ENCODE assay signal across 1 cellular context in the genomic region with DNA sequence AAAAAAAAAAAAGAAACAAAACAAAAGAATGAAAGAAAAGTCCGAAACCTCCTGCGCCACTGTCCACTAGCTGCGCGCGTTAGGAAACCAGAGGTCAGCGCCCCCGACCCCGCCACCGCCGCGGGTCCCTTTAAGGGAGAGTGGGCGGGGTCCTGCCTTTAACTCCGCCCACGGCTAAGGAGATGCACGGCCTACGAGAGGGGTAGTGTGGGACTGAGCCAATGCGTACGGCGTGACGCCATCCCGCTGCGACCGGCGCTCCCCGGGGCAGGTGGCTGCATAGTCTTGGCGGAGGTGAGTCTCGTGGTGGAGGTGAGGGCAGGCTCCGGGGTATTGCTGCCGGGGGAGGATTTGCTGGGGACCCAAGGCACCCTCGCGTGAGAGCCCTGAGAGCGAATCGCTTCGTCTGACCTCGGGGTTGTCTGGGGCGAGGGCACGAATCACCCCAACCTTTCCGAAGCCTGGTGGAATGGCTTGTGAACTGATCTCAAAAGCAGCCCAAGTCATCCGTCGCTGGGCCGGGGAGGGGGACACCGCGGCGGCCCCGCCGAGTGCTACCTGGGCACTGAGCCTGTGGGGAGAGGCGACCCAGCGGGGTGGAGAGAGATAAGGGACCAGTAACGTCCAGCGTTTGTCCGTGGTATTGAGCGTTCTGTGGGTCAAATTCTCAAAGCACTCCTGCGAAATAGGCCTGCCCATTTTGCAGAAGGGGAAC.
TF ChIP-seq lines count a peak whose summit lies in the region.

A gene (plus strand): TSS at position 241 of the 715 bp plus-strand sequence. CDS start 1,319 bp downstream, outside the sequence.

TF ChIP-seq in HepG2, 621 proteins besides CTCF, POLR2A, EP300 and RAD21 (continued from another document and continues in another):
- TF ChIP-seq SMARCE1 (IDR thresholded peaks at IDR 0.05; ENCODE audit: borderline replicate concordance) (no peak), CREB1 (IDR thresholded peaks at IDR 0.05) (peak; percentile 95), CREB1 (CRISPR knock-in tag; IDR thresholded peaks at IDR 0.05) (peak; percentile 98), FOXC1 (CRISPR knock-in tag; IDR thresholded peaks at IDR 0.05; ENCODE audit: borderline replicate concordance) (peak; percentile 90; the same call in 1 of the 2 replicates), MED8 (CRISPR knock-in tag; IDR thresholded peaks at IDR 0.05; ENCODE audit: insufficient replicate concordance) (peak; percentile 81), POGZ (CRISPR knock-in tag; IDR thresholded peaks at IDR 0.05) (peak; percentile 99), FOSL2 (CRISPR knock-in tag; IDR thresholded peaks at IDR 0.05) (peak; percentile 50), KLF15 (CRISPR knock-in tag; IDR thresholded peaks at IDR 0.05; ENCODE audit: borderline replicate concordance) (no peak), PHF21A (CRISPR knock-in tag; IDR thresholded peaks at IDR 0.05) (peak; percentile 1; the same call in 1 of the 2 replicates), ELF1 (CRISPR knock-in tag; IDR thresholded peaks at IDR 0.05) (peak; percentile 48; the same call in 1 of the 2 replicates), ZNF260 (CRISPR knock-in tag; IDR thresholded peaks at IDR 0.05; ENCODE audit: borderline replicate concordance, low read depth) (no peak), GFI1 (CRISPR knock-in tag; IDR thresholded peaks at IDR 0.05; ENCODE audit: borderline replicate concordance) (no peak; the same call in 1 of the 2 replicates), ZNF350 (CRISPR knock-in tag; IDR thresholded peaks at IDR 0.05; ENCODE audit: borderline replicate concordance, low read depth) (peak; percentile 72; the same call in 1 of the 2 replicates), ZNF891 (CRISPR knock-in tag; IDR thresholded peaks at IDR 0.05) (peak; percentile 55), ZNF761 (CRISPR knock-in tag; conservative IDR thresholded peaks at IDR 0.05) (no peak; the same call in 1 of the 2 replicates), ZNF790 (CRISPR knock-in tag; IDR thresholded peaks at IDR 0.05; ENCODE audit: borderline replicate concordance) (no peak), ATF7 (IDR thresholded peaks at IDR 0.05) (no peak), ATF7 (CRISPR knock-in tag; IDR thresholded peaks at IDR 0.05) (peak; percentile 53; the same call in 1 of the 2 replicates), HDAC1 (CRISPR knock-in tag; IDR thresholded peaks at IDR 0.05) (peak; percentile 96), ZNF672 (CRISPR knock-in tag; IDR thresholded peaks at IDR 0.05) (0 out of 2 replicates have a peak, but pooled peaks have one; percentile 47), MIER2 (CRISPR knock-in tag; IDR thresholded peaks at IDR 0.05) (0 out of 2 replicates have a peak, but pooled peaks have one; percentile 21), ZMYM4 (CRISPR knock-in tag; IDR thresholded peaks at IDR 0.05) (peak; percentile 99), ZNF496 (CRISPR knock-in tag; IDR thresholded peaks at IDR 0.05; ENCODE audit: insufficient replicate concordance) (no peak)
- TF ChIP-seq, protein P1, sequence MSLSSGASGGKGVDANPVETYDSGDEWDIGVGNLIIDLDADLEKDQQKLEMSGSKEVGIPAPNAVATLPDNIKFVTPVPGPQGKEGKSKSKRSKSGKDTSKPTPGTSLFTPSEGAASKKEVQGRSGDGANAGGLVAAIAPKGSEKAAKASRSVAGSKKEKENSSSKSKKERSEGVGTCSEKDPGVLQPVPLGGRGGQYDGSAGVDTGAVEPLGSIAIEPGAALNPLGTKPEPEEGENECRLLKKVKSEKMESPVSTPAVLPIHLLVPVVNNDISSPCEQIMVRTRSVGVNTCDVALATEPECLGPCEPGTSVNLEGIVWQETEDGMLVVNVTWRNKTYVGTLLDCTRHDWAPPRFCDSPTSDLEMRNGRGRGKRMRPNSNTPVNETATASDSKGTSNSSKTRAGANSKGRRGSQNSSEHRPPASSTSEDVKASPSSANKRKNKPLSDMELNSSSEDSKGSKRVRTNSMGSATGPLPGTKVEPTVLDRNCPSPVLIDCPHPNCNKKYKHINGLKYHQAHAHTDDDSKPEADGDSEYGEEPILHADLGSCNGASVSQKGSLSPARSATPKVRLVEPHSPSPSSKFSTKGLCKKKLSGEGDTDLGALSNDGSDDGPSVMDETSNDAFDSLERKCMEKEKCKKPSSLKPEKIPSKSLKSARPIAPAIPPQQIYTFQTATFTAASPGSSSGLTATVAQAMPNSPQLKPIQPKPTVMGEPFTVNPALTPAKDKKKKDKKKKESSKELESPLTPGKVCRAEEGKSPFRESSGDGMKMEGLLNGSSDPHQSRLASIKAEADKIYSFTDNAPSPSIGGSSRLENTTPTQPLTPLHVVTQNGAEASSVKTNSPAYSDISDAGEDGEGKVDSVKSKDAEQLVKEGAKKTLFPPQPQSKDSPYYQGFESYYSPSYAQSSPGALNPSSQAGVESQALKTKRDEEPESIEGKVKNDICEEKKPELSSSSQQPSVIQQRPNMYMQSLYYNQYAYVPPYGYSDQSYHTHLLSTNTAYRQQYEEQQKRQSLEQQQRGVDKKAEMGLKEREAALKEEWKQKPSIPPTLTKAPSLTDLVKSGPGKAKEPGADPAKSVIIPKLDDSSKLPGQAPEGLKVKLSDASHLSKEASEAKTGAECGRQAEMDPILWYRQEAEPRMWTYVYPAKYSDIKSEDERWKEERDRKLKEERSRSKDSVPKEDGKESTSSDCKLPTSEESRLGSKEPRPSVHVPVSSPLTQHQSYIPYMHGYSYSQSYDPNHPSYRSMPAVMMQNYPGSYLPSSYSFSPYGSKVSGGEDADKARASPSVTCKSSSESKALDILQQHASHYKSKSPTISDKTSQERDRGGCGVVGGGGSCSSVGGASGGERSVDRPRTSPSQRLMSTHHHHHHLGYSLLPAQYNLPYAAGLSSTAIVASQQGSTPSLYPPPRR (CRISPR knock-in tag; IDR thresholded peaks at IDR 0.05; ENCODE audit: borderline replicate concordance), result peak; percentile 67; the same call in 1 of the 2 replicates
- TF ChIP-seq, protein P2, sequence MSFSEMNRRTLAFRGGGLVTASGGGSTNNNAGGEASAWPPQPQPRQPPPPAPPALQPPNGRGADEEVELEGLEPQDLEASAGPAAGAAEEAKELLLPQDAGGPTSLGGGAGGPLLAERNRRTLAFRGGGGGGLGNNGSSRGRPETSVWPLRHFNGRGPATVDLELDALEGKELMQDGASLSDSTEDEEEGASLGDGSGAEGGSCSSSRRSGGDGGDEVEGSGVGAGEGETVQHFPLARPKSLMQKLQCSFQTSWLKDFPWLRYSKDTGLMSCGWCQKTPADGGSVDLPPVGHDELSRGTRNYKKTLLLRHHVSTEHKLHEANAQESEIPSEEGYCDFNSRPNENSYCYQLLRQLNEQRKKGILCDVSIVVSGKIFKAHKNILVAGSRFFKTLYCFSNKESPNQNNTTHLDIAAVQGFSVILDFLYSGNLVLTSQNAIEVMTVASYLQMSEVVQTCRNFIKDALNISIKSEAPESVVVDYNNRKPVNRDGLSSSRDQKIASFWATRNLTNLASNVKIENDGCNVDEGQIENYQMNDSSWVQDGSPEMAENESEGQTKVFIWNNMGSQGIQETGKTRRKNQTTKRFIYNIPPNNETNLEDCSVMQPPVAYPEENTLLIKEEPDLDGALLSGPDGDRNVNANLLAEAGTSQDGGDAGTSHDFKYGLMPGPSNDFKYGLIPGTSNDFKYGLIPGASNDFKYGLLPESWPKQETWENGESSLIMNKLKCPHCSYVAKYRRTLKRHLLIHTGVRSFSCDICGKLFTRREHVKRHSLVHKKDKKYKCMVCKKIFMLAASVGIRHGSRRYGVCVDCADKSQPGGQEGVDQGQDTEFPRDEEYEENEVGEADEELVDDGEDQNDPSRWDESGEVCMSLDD (CRISPR knock-in tag; IDR thresholded peaks at IDR 0.05; ENCODE audit: borderline replicate concordance), result no peak
- TF ChIP-seq, protein P3, sequence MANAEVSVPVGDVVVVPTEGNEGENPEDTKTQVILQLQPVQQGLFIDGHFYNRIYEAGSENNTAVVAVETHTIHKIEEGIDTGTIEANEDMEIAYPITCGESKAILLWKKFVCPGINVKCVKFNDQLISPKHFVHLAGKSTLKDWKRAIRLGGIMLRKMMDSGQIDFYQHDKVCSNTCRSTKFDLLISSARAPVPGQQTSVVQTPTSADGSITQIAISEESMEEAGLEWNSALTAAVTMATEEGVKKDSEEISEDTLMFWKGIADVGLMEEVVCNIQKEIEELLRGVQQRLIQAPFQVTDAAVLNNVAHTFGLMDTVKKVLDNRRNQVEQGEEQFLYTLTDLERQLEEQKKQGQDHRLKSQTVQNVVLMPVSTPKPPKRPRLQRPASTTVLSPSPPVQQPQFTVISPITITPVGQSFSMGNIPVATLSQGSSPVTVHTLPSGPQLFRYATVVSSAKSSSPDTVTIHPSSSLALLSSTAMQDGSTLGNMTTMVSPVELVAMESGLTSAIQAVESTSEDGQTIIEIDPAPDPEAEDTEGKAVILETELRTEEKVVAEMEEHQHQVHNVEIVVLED (CRISPR knock-in tag; IDR thresholded peaks at IDR 0.05; ENCODE audit: borderline replicate concordance), result peak; percentile 97
- TF ChIP-seq, protein P4, sequence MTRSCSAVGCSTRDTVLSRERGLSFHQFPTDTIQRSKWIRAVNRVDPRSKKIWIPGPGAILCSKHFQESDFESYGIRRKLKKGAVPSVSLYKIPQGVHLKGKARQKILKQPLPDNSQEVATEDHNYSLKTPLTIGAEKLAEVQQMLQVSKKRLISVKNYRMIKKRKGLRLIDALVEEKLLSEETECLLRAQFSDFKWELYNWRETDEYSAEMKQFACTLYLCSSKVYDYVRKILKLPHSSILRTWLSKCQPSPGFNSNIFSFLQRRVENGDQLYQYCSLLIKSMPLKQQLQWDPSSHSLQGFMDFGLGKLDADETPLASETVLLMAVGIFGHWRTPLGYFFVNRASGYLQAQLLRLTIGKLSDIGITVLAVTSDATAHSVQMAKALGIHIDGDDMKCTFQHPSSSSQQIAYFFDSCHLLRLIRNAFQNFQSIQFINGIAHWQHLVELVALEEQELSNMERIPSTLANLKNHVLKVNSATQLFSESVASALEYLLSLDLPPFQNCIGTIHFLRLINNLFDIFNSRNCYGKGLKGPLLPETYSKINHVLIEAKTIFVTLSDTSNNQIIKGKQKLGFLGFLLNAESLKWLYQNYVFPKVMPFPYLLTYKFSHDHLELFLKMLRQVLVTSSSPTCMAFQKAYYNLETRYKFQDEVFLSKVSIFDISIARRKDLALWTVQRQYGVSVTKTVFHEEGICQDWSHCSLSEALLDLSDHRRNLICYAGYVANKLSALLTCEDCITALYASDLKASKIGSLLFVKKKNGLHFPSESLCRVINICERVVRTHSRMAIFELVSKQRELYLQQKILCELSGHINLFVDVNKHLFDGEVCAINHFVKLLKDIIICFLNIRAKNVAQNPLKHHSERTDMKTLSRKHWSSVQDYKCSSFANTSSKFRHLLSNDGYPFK (CRISPR knock-in tag; IDR thresholded peaks at IDR 0.05; ENCODE audit: borderline replicate concordance), result no peak
- TF ChIP-seq, protein P5, sequence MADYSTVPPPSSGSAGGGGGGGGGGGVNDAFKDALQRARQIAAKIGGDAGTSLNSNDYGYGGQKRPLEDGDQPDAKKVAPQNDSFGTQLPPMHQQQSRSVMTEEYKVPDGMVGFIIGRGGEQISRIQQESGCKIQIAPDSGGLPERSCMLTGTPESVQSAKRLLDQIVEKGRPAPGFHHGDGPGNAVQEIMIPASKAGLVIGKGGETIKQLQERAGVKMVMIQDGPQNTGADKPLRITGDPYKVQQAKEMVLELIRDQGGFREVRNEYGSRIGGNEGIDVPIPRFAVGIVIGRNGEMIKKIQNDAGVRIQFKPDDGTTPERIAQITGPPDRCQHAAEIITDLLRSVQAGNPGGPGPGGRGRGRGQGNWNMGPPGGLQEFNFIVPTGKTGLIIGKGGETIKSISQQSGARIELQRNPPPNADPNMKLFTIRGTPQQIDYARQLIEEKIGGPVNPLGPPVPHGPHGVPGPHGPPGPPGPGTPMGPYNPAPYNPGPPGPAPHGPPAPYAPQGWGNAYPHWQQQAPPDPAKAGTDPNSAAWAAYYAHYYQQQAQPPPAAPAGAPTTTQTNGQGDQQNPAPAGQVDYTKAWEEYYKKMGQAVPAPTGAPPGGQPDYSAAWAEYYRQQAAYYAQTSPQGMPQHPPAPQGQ (CRISPR knock-in tag; IDR thresholded peaks at IDR 0.05; ENCODE audit: borderline replicate concordance), result no peak
- TF ChIP-seq, protein P6, sequence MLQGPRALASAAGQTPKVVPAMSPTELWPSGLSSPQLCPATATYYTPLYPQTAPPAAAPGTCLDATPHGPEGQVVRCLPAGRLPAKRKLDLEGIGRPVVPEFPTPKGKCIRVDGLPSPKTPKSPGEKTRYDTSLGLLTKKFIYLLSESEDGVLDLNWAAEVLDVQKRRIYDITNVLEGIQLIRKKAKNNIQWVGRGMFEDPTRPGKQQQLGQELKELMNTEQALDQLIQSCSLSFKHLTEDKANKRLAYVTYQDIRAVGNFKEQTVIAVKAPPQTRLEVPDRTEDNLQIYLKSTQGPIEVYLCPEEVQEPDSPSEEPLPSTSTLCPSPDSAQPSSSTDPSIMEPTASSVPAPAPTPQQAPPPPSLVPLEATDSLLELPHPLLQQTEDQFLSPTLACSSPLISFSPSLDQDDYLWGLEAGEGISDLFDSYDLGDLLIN (CRISPR knock-in tag; IDR thresholded peaks at IDR 0.05; ENCODE audit: borderline replicate concordance), result no peak; the same call in 1 of the 2 replicates
- TF ChIP-seq, protein P7, sequence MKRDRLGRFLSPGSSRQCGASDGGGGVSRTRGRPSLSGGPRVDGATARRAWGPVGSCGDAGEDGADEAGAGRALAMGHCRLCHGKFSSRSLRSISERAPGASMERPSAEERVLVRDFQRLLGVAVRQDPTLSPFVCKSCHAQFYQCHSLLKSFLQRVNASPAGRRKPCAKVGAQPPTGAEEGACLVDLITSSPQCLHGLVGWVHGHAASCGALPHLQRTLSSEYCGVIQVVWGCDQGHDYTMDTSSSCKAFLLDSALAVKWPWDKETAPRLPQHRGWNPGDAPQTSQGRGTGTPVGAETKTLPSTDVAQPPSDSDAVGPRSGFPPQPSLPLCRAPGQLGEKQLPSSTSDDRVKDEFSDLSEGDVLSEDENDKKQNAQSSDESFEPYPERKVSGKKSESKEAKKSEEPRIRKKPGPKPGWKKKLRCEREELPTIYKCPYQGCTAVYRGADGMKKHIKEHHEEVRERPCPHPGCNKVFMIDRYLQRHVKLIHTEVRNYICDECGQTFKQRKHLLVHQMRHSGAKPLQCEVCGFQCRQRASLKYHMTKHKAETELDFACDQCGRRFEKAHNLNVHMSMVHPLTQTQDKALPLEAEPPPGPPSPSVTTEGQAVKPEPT (CRISPR knock-in tag; IDR thresholded peaks at IDR 0.05; ENCODE audit: low read depth), result no peak
